Comparison of ENCODE assay signal across 21 cellular contexts in genomic region chr17:31692632-31693031, GRCh38.
DNase-seq lines count a peak whose midpoint lies in the region; ATAC-seq and TF ChIP-seq lines count a peak whose summit lies in the region.
"Had no signal": no experiment of that assay in that cellular context is flagged by ENCODE, and none has a peak within 500 bp of the region (broad histone marks: within the 10 kb centered on the region; RNA-seq: fewer than 3 reads in every experiment).

No MANE protein-coding gene starts in this region.

- TF ChIP-seq POLR2A in heart left ventricle (IDR thresholded peaks at IDR 0.05) = no peak
- TF ChIP-seq POLR2A in esophagus muscularis mucosa (IDR thresholded peaks at IDR 0.05; ENCODE audit: low read depth) = no peak
- TF ChIP-seq POLR2A in prostate gland (IDR thresholded peaks at IDR 0.05) = no peak

- peaks cover 0 to 60% (median 35%) of the 10 kb centered on the region in 12 donors for H3K4me1 ChIP-seq in heart left ventricle
- peaks cover 46 to 71% (median 65%) of the 10 kb centered on the region in 4 donors for H3K4me1 ChIP-seq in esophagus muscularis mucosa
- H3K4me1 ChIP-seq in prostate gland (replicated peaks) = peaks cover 7% of the 10 kb centered on the region
- H3K4me1 ChIP-seq in thoracic aorta (ENCODE audit: control insufficient read depth in 1 of 2, low read depth in 2 of 2) = peaks cover 31 to 68% of the 10 kb centered on the region in 2 donors
- H3K4me1 ChIP-seq in colonic mucosa = no peaks in the 10 kb centered on the region
- H3K4me1 ChIP-seq: BLaER1 treated with 17β-estradiol and CSF1 and Interleukin-3, amounts not matched to agents 10 nM and 100 nM had no signal

- intact Hi-C loops in heart left ventricle (cut with DNase I) (loop anchor here in 8 of 10 donors (5.0 to 10.0 kb wide), 6 partner anchors 108 to 152 kb away; no protein-coding TSS in a partner anchor), cardiac septum (cut with DNase I) (loop anchor here (5.0 kb wide), 1 partner anchor 135 kb away; no protein-coding TSS in a partner anchor), esophagus muscularis mucosa (cut with DNase I) (no loop called here), prostate gland (cut with DNase I) (no loop called here), colonic mucosa (cut with DNase I) (no loop called here)

- WGBS in heart left ventricle, 4 donors = 55 to 65% (median 56%) methylated on average over 7 of the region's 7 CpGs
- 66% methylated on average over 7 of the region's 7 CpGs for WGBS in esophagus muscularis mucosa
- 74% methylated on average over 7 of the region's 7 CpGs for WGBS in prostate gland

- no peak for TF ChIP-seq CTCF in heart left ventricle (IDR thresholded peaks at IDR 0.05)
- no peak for TF ChIP-seq CTCF in esophagus muscularis mucosa (IDR thresholded peaks at IDR 0.05)
- TF ChIP-seq CTCF in prostate gland (IDR thresholded peaks at IDR 0.05) = no peak
- TF ChIP-seq CTCF in thoracic aorta (IDR thresholded peaks at IDR 0.05) = no peak
- no peak for TF ChIP-seq CTCF in colonic mucosa (IDR thresholded peaks at IDR 0.05)

- H3K27ac ChIP-seq in heart left ventricle (peak overlapping the region in 8 of 12 donors; percentile 3 to 83 (median 42)), esophagus muscularis mucosa (replicated peaks in 1 of 4) (peak overlapping the region; percentile 11 to 76 (median 74)), prostate gland (peak overlapping the region; percentile 37 to 60), thoracic aorta (no peak overlapping the region), colonic mucosa (no peak overlapping the region)
- H3K27ac ChIP-seq: 22Rv1; BLaER1 treated with 17β-estradiol and CSF1 and Interleukin-3, amounts not matched to agents 10 nM and 100 nM had no signal

- ATAC-seq in heart left ventricle = peak in 1 of 4 donors; percentile 19
- ATAC-seq in thoracic aorta (ENCODE audit: insufficient number of reproducible peaks, low FRiP score, low read depth) = no peak

- H3K36me3 ChIP-seq in heart left ventricle = no peaks in the 10 kb centered on the region
- no peaks in the 10 kb centered on the region for H3K36me3 ChIP-seq in esophagus muscularis mucosa
- H3K36me3 ChIP-seq in prostate gland = no peaks in the 10 kb centered on the region
- H3K36me3 ChIP-seq in thoracic aorta = no peaks in the 10 kb centered on the region
- H3K36me3 ChIP-seq in colonic mucosa = no peaks in the 10 kb centered on the region
- H3K36me3 ChIP-seq: BLaER1 treated with 17β-estradiol and CSF1 and Interleukin-3, amounts not matched to agents 10 nM and 100 nM had no signal

- TF ChIP-seq EP300 in esophagus muscularis mucosa (IDR thresholded peaks at IDR 0.05) = no peak

- H3K9ac ChIP-seq in colonic mucosa (ENCODE audit: low read depth in 2 of 2, low read length in 2 of 2) = no peak overlapping the region
- H3K9ac ChIP-seq: BLaER1 treated with 17β-estradiol and CSF1 and Interleukin-3, amounts not matched to agents 10 nM and 100 nM had no signal

- no peaks in the 10 kb centered on the region for H3K9me3 ChIP-seq in heart left ventricle
- H3K9me3 ChIP-seq in esophagus muscularis mucosa = no peaks in the 10 kb centered on the region
- no peaks in the 10 kb centered on the region for H3K9me3 ChIP-seq in prostate gland
- no peaks in the 10 kb centered on the region for H3K9me3 ChIP-seq in thoracic aorta
- H3K9me3 ChIP-seq in colonic mucosa = no peaks in the 10 kb centered on the region
- H3K9me3 ChIP-seq: BLaER1 treated with 17β-estradiol and CSF1 and Interleukin-3, amounts not matched to agents 10 nM and 100 nM had no signal

- H3K4me3 ChIP-seq in heart left ventricle (no peak overlapping the region), esophagus muscularis mucosa (no peak overlapping the region), prostate gland (no peak overlapping the region), thoracic aorta (peak overlapping the region; percentile 4), colonic mucosa (no peak overlapping the region)
- H3K4me3 ChIP-seq: BLaER1 treated with 17β-estradiol and CSF1 and Interleukin-3, amounts not matched to agents 10 nM and 100 nM had no signal

- H3K27me3 ChIP-seq in heart left ventricle = no peaks in the 10 kb centered on the region
- H3K27me3 ChIP-seq in esophagus muscularis mucosa = no peaks in the 10 kb centered on the region
- H3K27me3 ChIP-seq in prostate gland (replicated peaks; ENCODE audit: insufficient read depth) = no peaks in the 10 kb centered on the region
- no peaks in the 10 kb centered on the region for H3K27me3 ChIP-seq in thoracic aorta (replicated peaks; ENCODE audit: insufficient read depth)
- H3K27me3 ChIP-seq in colonic mucosa = no peaks in the 10 kb centered on the region
- H3K27me3 ChIP-seq: BLaER1 treated with 17β-estradiol and CSF1 and Interleukin-3, amounts not matched to agents 10 nM and 100 nM had no signal

- no peak for DNase-seq in heart left ventricle
- DNase-seq in cardiac septum (ENCODE audit: low spot score) = no peak
- no peak for DNase-seq in esophagus muscularis mucosa (ENCODE audit: extremely low spot score)
- no peak for DNase-seq in prostate gland (ENCODE audit: low spot score)
- no peak for DNase-seq in thoracic aorta (ENCODE audit: low spot score)
- no peak for DNase-seq in COLO829 (ENCODE audit: low spot score)
- no peak for DNase-seq in T-helper 9 cell
- DNase-seq in colonic mucosa = no peak
- DNase-seq: CD4-positive, alpha-beta memory T cell; GOT3; HCEC 1CT; Karpas-422; MV-4-11; NCI-H1694; NCI-H2081 treated with DMSO at 0.1 percent for 48 hours; NCI-H2171 treated with DMSO at 0.1 percent for 48 hours; NCI-H524 treated with DMSO at 0.1 percent for 48 hours; OCI-M1; SHP77 had no signal

Comparison
In these comparisons a context has a peak if more than half of its experiments do, and no peak if none do; other contexts are left out.
1. H3K27ac ChIP-seq: peak in heart left ventricle (8 of 12), esophagus muscularis mucosa (4 of 4) and prostate gland (2 of 2); none in thoracic aorta (0 of 2) and colonic mucosa (single experiment).
2. intact Hi-C loops: an anchor here in heart left ventricle (5.0 to 10.0 kb wide) and cardiac septum (5.0 kb wide); none called in esophagus muscularis mucosa, prostate gland and colonic mucosa.